ENCODE assay signal across 20 cellular contexts in the genomic region with DNA sequence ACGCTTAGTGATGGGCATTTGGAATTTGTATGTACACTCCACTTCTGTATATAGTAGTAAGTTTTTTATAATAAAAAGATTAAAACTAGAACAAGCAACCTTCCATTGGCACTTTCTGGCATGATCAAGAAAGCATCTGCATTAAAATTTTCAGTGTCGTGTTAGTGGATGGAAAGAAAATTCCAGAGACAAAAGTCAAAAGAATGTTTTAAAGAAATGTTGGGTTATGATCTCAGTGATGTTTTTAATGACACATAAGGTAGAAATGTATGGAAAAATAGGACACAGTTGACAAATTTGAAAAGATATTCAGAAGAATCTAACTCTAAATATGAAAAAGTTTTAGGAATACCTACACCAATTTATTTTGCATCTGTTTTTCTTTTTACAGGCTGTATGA.
"Had no signal": no experiment of that assay in that cellular context is flagged by ENCODE, and none has a peak within 500 bp of the region (broad histone marks: within the 10 kb centered on the region; RNA-seq: fewer than 3 reads in every experiment).

No MANE protein-coding gene starts in this region.

- H3K4me3 ChIP-seq: colonic mucosa, thyroid gland had no signal

- H3K9me3 Mint-ChIP-seq: activated CD4-positive, alpha-beta memory T cell treated with anti-CD3 and anti-CD28 coated beads for 36 hours; activated T-helper 1 cell treated with anti-CD3 and anti-CD28 coated beads, Interleukin-12 subunit alpha, Interleukin-12 subunit beta, Interleukin-2, Interleukin-4 antibody, amounts not matched to agents 30 ng/mL and 10 ng/mL and 1 ng/mL, durations not matched to agents 14 hours and 24 hours and 36 hours; T-helper 2 cell treated with Interferon-gamma antibody and Interleukin-4, amounts not matched to agents 5 μg/mL and 100 μg/mL, for 36 hours had no signal

- H3K36me3 ChIP-seq: colonic mucosa, thyroid gland had no signal

- H3K27me3 ChIP-seq: brain microvascular endothelial cell, colonic mucosa, thyroid gland had no signal

- H3K4me1 ChIP-seq: colonic mucosa, thyroid gland had no signal

- H3K27ac ChIP-seq: brain microvascular endothelial cell, colonic mucosa, thyroid gland had no signal

- H3K4me3 Mint-ChIP-seq: activated CD4-positive, alpha-beta memory T cell treated with anti-CD3 and anti-CD28 coated beads for 36 hours; activated CD4-positive, alpha-beta T cell treated with anti-CD3 and anti-CD28 coated beads for 36 hours; activated naive CD8-positive, alpha-beta T cell; activated T-helper 1 cell treated with anti-CD3 and anti-CD28 coated beads, Interleukin-12 subunit alpha, Interleukin-12 subunit beta, Interleukin-2, Interleukin-4 antibody, amounts not matched to agents 30 ng/mL and 10 ng/mL and 1 ng/mL, durations not matched to agents 14 hours and 24 hours and 36 hours; nephron progenitor cell; T-helper 2 cell treated with Interferon-gamma antibody and Interleukin-4, amounts not matched to agents 5 μg/mL and 100 μg/mL, for 36 hours; WTC11 had no signal

- H3K27ac Mint-ChIP-seq: activated CD4-positive, alpha-beta memory T cell treated with anti-CD3 and anti-CD28 coated beads for 36 hours; activated CD4-positive, alpha-beta T cell treated with anti-CD3 and anti-CD28 coated beads for 36 hours; activated naive CD8-positive, alpha-beta T cell; activated T-helper 1 cell treated with anti-CD3 and anti-CD28 coated beads, Interleukin-12 subunit alpha, Interleukin-12 subunit beta, Interleukin-2, Interleukin-4 antibody, amounts not matched to agents 30 ng/mL and 10 ng/mL and 1 ng/mL, durations not matched to agents 14 hours and 24 hours and 36 hours; nephron progenitor cell; T-helper 2 cell treated with Interferon-gamma antibody and Interleukin-4, amounts not matched to agents 5 μg/mL and 100 μg/mL, for 36 hours; WTC11 had no signal

- ATAC-seq: activated CD4-positive, alpha-beta T cell treated with anti-CD3 and anti-CD28 coated beads for 36 hours; esophagus mucosa; left lobe of liver; WTC11 had no signal

- H3K27me3 Mint-ChIP-seq: activated CD4-positive, alpha-beta memory T cell treated with anti-CD3 and anti-CD28 coated beads for 36 hours; activated CD4-positive, alpha-beta T cell treated with anti-CD3 and anti-CD28 coated beads for 36 hours; activated naive CD8-positive, alpha-beta T cell had no signal

- H3K4me1 Mint-ChIP-seq: activated CD4-positive, alpha-beta T cell treated with anti-CD3 and anti-CD28 coated beads for 36 hours; WTC11 had no signal

- H3K9me3 ChIP-seq: colonic mucosa, thyroid gland had no signal

- H3K36me3 Mint-ChIP-seq: activated CD4-positive, alpha-beta memory T cell treated with anti-CD3 and anti-CD28 coated beads for 36 hours had no signal

- DNase-seq: activated CD4-positive, alpha-beta memory T cell treated with anti-CD3 and anti-CD28 coated beads for 36 hours; activated CD4-positive, alpha-beta T cell treated with anti-CD3 and anti-CD28 coated beads for 36 hours; activated T-cell treated with anti-CD3 and anti-CD28 coated beads for 4 hours; amniotic stem cell; brain microvascular endothelial cell; central memory CD4-positive, alpha-beta T cell; colonic mucosa; islet precursor cell; nephron progenitor cell; nucleus accumbens; retina; stimulated activated CD4-positive, alpha-beta T cell treated with anti-CD3 and anti-CD28 coated beads, Interleukin-2, amount 100 ng/mL, for 24 hours; stimulated activated naive CD4-positive, alpha-beta T cell treated with Interleukin-2 at 50 U/mL for 16 hours; thyroid gland had no signal
